Comparison of ENCODE assay signal across 20 cellular contexts in the genomic region with DNA sequence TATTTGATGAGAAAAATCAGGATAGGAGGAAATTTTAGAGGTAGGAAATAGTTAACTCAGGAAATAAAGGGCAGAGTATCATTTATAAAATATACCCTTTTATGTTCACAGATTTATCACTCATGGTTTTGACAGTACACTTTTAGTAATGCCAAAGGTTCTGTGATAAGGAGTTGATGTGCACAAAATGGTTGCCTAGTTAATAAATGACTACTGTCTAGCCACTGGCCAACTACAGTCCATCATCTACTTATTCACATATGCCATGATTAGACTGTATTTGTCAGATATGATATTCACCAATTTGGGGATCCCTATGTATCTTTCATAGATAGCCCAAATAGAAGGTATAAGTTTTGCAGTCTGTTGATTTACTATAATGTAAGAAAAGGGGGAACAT. TPM values are rescaled to one million over a fixed set of nuclear protein-coding genes. Genes with fewer than 3 reads are reported as not detected.
DNase-seq lines count a peak whose midpoint lies in the region; ATAC-seq, FAIRE-seq and TF ChIP-seq lines count a peak whose summit lies in the region.
"Had no signal": no experiment of that assay in that cellular context is flagged by ENCODE, and none has a peak within 500 bp of the region (broad histone marks: within the 10 kb centered on the region; RNA-seq: fewer than 3 reads in every experiment).

No MANE protein-coding gene starts in this region.

- peaks cover 25% of the 10 kb centered on the region for H3K4me1 Mint-ChIP-seq in activated naive CD8-positive, alpha-beta T cell treated with anti-CD3 and anti-CD28 coated beads, Interleukin-2, amount 50 U/mL, for 24 hours
- peaks cover 16% of the 10 kb centered on the region for H3K4me1 Mint-ChIP-seq in activated naive CD8-positive, alpha-beta T cell treated with anti-CD3 and anti-CD28 coated beads for 36 hours
- H3K4me1 Mint-ChIP-seq in stimulated activated effector memory CD8-positive, alpha-beta T cell treated with anti-CD3 and anti-CD28 coated beads, Interleukin-12 subunit alpha, Interleukin-12 subunit beta, amount 100 ng/mL, for 72 hours = peaks cover 19% of the 10 kb centered on the region

- no peak for ATAC-seq in activated naive CD8-positive, alpha-beta T cell treated with anti-CD3 and anti-CD28 coated beads, Interleukin-2, amount 50 U/mL, for 24 hours
- ATAC-seq in left colon = peak; percentile 76
- ATAC-seq in stimulated activated effector memory CD8-positive, alpha-beta T cell treated with anti-CD3 and anti-CD28 coated beads, Interleukin-12 subunit alpha, Interleukin-12 subunit beta, amount 100 ng/mL, for 72 hours = no peak
- no peak for ATAC-seq in HG03025 (IDR thresholded peaks at IDR 0.05; ENCODE audit: low FRiP score, unreplicated experiment)

- H3K36me3 Mint-ChIP-seq in activated naive CD8-positive, alpha-beta T cell treated with anti-CD3 and anti-CD28 coated beads, Interleukin-2, amount 50 U/mL, for 24 hours (ENCODE audit: low read depth) = peaks cover 21% of the 10 kb centered on the region
- peaks cover 15% of the 10 kb centered on the region for H3K36me3 Mint-ChIP-seq in activated naive CD8-positive, alpha-beta T cell treated with anti-CD3 and anti-CD28 coated beads for 36 hours
- H3K36me3 Mint-ChIP-seq in stimulated activated effector memory CD8-positive, alpha-beta T cell treated with anti-CD3 and anti-CD28 coated beads, Interleukin-12 subunit alpha, Interleukin-12 subunit beta, amount 100 ng/mL, for 72 hours = peaks cover 35% of the 10 kb centered on the region

- H3K4me3 Mint-ChIP-seq in activated naive CD8-positive, alpha-beta T cell treated with anti-CD3 and anti-CD28 coated beads, Interleukin-2, amount 50 U/mL, for 24 hours = no peak overlapping the region
- H3K4me3 Mint-ChIP-seq in activated naive CD8-positive, alpha-beta T cell treated with anti-CD3 and anti-CD28 coated beads for 36 hours = no peak overlapping the region
- H3K4me3 Mint-ChIP-seq in stimulated activated effector memory CD8-positive, alpha-beta T cell treated with anti-CD3 and anti-CD28 coated beads, Interleukin-12 subunit alpha, Interleukin-12 subunit beta, amount 100 ng/mL, for 72 hours = no peak overlapping the region

- H3K27me3 Mint-ChIP-seq in activated naive CD8-positive, alpha-beta T cell treated with anti-CD3 and anti-CD28 coated beads, Interleukin-2, amount 50 U/mL, for 24 hours = no peaks in the 10 kb centered on the region
- H3K27me3 Mint-ChIP-seq in activated naive CD8-positive, alpha-beta T cell treated with anti-CD3 and anti-CD28 coated beads for 36 hours = no peaks in the 10 kb centered on the region

- H3K27ac Mint-ChIP-seq in activated naive CD8-positive, alpha-beta T cell treated with anti-CD3 and anti-CD28 coated beads, Interleukin-2, amount 50 U/mL, for 24 hours = peak overlapping the region; percentile 8
- H3K27ac Mint-ChIP-seq in activated naive CD8-positive, alpha-beta T cell treated with anti-CD3 and anti-CD28 coated beads for 36 hours = no peak overlapping the region
- peak overlapping the region; percentile 16 for H3K27ac Mint-ChIP-seq in stimulated activated effector memory CD8-positive, alpha-beta T cell treated with anti-CD3 and anti-CD28 coated beads, Interleukin-12 subunit alpha, Interleukin-12 subunit beta, amount 100 ng/mL, for 72 hours

- intact Hi-C loops in left colon (cut with DNase I, micrococcal nuclease) = no loop called here

- no peak for TF ChIP-seq POLR2A in H54 (IDR thresholded peaks at IDR 0.05; ENCODE audit: low read depth, low read length)

- H3K9me3 Mint-ChIP-seq in activated naive CD8-positive, alpha-beta T cell treated with anti-CD3 and anti-CD28 coated beads, Interleukin-2, amount 50 U/mL, for 24 hours = no peaks in the 10 kb centered on the region
- H3K9me3 Mint-ChIP-seq in activated naive CD8-positive, alpha-beta T cell treated with anti-CD3 and anti-CD28 coated beads for 36 hours = no peaks in the 10 kb centered on the region
- H3K9me3 Mint-ChIP-seq in stimulated activated effector memory CD8-positive, alpha-beta T cell treated with anti-CD3 and anti-CD28 coated beads, Interleukin-12 subunit alpha, Interleukin-12 subunit beta, amount 100 ng/mL, for 72 hours = no peaks in the 10 kb centered on the region

- FAIRE-seq in H54 (lab: Jason Lieb, UNC) (peak; percentile 50), urothelium cell line (lab: Jason Lieb, UNC) (no peak)
- FAIRE-seq: H1 had no signal

- DNase-seq in activated naive CD8-positive, alpha-beta T cell treated with anti-CD3 and anti-CD28 coated beads, Interleukin-2, amount 50 U/mL, for 24 hours = no peak
- no peak for DNase-seq in activated naive CD8-positive, alpha-beta T cell treated with anti-CD3 and anti-CD28 coated beads for 36 hours
- DNase-seq in H54 (ENCODE audit: insufficient read length, low spot score) = no peak
- no peak for DNase-seq in left colon
- DNase-seq in stimulated activated effector memory CD8-positive, alpha-beta T cell treated with anti-CD3 and anti-CD28 coated beads, Interleukin-12 subunit alpha, Interleukin-12 subunit beta, amount 100 ng/mL, for 72 hours (ENCODE audit: low spot score in 2 of 2) = no peak
- no peak for DNase-seq in globus pallidus (ENCODE audit: low spot score)
- no peak for DNase-seq in urothelium cell line (ENCODE audit: low spot score)
- DNase-seq: DMS 273 treated with DMSO at 0.1 percent for 48 hours, GF-D8, IMR-90, NCI-H1417 treated with DMSO at 0.1 percent for 48 hours, NCI-H187 treated with DMSO at 0.1 percent for 48 hours, NCI-H2227 treated with DMSO at 0.1 percent for 48 hours, NCI-H524, NCI-H82, OCI-M1, SHP77, SK-N-SH had no signal

RNA-seq across cellular contexts. Expression of a gene that starts 19.2 kb away (rescaled TPM):
- 1 to 10 TPM; 7.0 to 7.1 TPM for total RNA-seq in activated naive CD8-positive, alpha-beta T cell treated with anti-CD3 and anti-CD28 coated beads for 36 hours
- total RNA-seq in left colon = 1 to 10 TPM; 8.5 to 9.3 TPM
